8 cellular contexts compared by ENCODE assay signal in the genomic region with DNA sequence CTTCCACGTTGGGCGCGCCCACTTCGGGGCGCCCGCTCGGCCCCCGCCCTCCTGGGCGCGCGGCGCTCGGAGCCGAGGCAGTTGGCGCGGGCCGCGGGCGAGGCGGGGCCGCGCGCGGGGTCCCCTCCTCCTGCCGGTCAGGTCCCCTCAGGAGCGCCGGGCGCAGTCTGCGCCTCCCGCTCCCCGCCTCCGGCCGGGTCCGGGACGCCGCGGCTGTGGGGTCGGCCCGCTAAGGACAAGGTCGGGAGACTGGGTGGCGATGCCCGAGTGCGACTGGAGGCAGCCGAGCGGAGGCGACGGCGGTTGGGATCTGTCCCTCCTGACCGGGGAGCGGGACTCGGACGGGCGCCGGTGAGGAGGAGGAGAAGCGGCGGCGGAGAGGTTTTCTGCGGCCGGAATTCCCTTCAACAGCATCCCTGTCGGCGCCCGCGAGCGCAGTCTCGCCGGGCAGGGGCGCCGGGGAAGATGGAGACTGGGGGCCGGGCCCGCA. TPM values are rescaled to one million over a fixed set of nuclear protein-coding genes. Genes with fewer than 3 reads are reported as not detected.
DNase-seq lines count a peak whose midpoint lies in the region; ATAC-seq and TF ChIP-seq lines count a peak whose summit lies in the region.

A gene with protein sequence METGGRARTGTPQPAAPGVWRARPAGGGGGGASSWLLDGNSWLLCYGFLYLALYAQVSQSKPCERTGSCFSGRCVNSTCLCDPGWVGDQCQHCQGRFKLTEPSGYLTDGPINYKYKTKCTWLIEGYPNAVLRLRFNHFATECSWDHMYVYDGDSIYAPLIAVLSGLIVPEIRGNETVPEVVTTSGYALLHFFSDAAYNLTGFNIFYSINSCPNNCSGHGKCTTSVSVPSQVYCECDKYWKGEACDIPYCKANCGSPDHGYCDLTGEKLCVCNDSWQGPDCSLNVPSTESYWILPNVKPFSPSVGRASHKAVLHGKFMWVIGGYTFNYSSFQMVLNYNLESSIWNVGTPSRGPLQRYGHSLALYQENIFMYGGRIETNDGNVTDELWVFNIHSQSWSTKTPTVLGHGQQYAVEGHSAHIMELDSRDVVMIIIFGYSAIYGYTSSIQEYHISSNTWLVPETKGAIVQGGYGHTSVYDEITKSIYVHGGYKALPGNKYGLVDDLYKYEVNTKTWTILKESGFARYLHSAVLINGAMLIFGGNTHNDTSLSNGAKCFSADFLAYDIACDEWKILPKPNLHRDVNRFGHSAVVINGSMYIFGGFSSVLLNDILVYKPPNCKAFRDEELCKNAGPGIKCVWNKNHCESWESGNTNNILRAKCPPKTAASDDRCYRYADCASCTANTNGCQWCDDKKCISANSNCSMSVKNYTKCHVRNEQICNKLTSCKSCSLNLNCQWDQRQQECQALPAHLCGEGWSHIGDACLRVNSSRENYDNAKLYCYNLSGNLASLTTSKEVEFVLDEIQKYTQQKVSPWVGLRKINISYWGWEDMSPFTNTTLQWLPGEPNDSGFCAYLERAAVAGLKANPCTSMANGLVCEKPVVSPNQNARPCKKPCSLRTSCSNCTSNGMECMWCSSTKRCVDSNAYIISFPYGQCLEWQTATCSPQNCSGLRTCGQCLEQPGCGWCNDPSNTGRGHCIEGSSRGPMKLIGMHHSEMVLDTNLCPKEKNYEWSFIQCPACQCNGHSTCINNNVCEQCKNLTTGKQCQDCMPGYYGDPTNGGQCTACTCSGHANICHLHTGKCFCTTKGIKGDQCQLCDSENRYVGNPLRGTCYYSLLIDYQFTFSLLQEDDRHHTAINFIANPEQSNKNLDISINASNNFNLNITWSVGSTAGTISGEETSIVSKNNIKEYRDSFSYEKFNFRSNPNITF (N-terminal part only) (plus strand): TSS at position 80 of the 490 bp plus-strand sequence. CDS start 386 bp downstream, at position 466.

- peaks cover 10% of the 10 kb centered on the region for H3K4me1 Mint-ChIP-seq in activated CD4-positive, alpha-beta T cell treated with anti-CD3 and anti-CD28 coated beads, Interleukin-2, amount 10 ng/mL, durations not matched to agents 7 days and 5 days
- H3K4me1 Mint-ChIP-seq in activated naive CD8-positive, alpha-beta T cell (ENCODE audit: low read depth): peaks cover 8% of the 10 kb centered on the region

- H3K27ac Mint-ChIP-seq in activated CD4-positive, alpha-beta T cell treated with anti-CD3 and anti-CD28 coated beads, Interleukin-2, amount 10 ng/mL, durations not matched to agents 7 days and 5 days: no peak within 1 kb of the TSS
- H3K27ac Mint-ChIP-seq in activated naive CD8-positive, alpha-beta T cell: no peak within 1 kb of the TSS

- intact Hi-C loops in left ventricle myocardium superior (cut with micrococcal nuclease): no loop called here

- no peak for TF ChIP-seq CTCF in HEK293 (tag by site-specific recombination; IDR thresholded peaks at IDR 0.05)

- no peak for DNase-seq in activated CD4-positive, alpha-beta T cell treated with anti-CD3 and anti-CD28 coated beads, Interleukin-2, amount 10 ng/mL, durations not matched to agents 7 days and 5 days
- DNase-seq in activated CD4-positive, alpha-beta T cell treated with anti-CD3 and anti-CD28 coated beads, Interleukin-2, amount 50 U/mL, for 4 hours: no peak
- DNase-seq in M059J (ENCODE audit: low read depth) (peak; percentile 38), left ventricle myocardium superior (no peak), putamen (ENCODE audit: low spot score) (peak; percentile 23), NCI-H2196 treated with DMSO at 0.1 percent for 48 hours (lab: John Stamatoyannopoulos, UW; ENCODE audit: unreplicated experiment) (no peak)

- H3K4me1 ChIP-seq in HEK293 (ENCODE audit: control insufficient read depth, insufficient read depth, low read length): 0 out of 2 replicates have a peak, but pooled peaks cover 3% of the 10 kb centered on the region

- CTCF ChIA-PET in activated CD4-positive, alpha-beta T cell treated with anti-CD3 and anti-CD28 coated beads, Interleukin-2, amount 10 ng/mL, durations not matched to agents 7 days and 5 days (lab: Charles Lee): no interaction called here
- CTCF ChIA-PET in HEK293 (lab: Yijun Ruan, JAX): interaction anchor here (0.9 to 1.4 kb wide), 2 partner anchors 27 to 272 kb away, joined by 3 read pairs; a partner anchor contains a TSS

- no peaks in the 10 kb centered on the region for H3K9me3 Mint-ChIP-seq in activated CD4-positive, alpha-beta T cell treated with anti-CD3 and anti-CD28 coated beads, Interleukin-2, amount 10 ng/mL, durations not matched to agents 7 days and 5 days
- H3K9me3 Mint-ChIP-seq in activated naive CD8-positive, alpha-beta T cell (ENCODE audit: low read depth): no peaks in the 10 kb centered on the region

- H3K36me3 Mint-ChIP-seq in activated CD4-positive, alpha-beta T cell treated with anti-CD3 and anti-CD28 coated beads, Interleukin-2, amount 10 ng/mL, durations not matched to agents 7 days and 5 days (ENCODE audit: low read depth): no peaks in the 10 kb centered on the region
- no peaks in the 10 kb centered on the region for H3K36me3 Mint-ChIP-seq in activated naive CD8-positive, alpha-beta T cell

- peak within 1 kb of the TSS; percentile 85 for H3K4me3 ChIP-seq in HEK293 (ENCODE audit: low read depth, low read length)

- H3K27me3 Mint-ChIP-seq in activated CD4-positive, alpha-beta T cell treated with anti-CD3 and anti-CD28 coated beads, Interleukin-2, amount 10 ng/mL, durations not matched to agents 7 days and 5 days: peaks cover 61% of the 10 kb centered on the region
- peaks cover 37% of the 10 kb centered on the region for H3K27me3 Mint-ChIP-seq in activated naive CD8-positive, alpha-beta T cell

- no peaks in the 10 kb centered on the region; a peak in 1 of 3 replicates for H3K36me3 ChIP-seq in HEK293 (ENCODE audit: control insufficient read depth in 2 of 2, insufficient read depth in 1 of 2, low read length in 2 of 2)

- no peaks in the 10 kb centered on the region for H3K9me3 ChIP-seq in HEK293 (ENCODE audit: control insufficient read depth, insufficient read depth, low read depth, low read length)

- peak within 1 kb of the TSS; percentile 91 for H3K27ac ChIP-seq in HEK293 (ENCODE audit: extremely low read depth, low read depth, low read length)

- ATAC-seq in left ventricle myocardium superior: peak; percentile 95

- peak within 1 kb of the TSS; percentile 70 for H3K4me3 Mint-ChIP-seq in activated CD4-positive, alpha-beta T cell treated with anti-CD3 and anti-CD28 coated beads, Interleukin-2, amount 10 ng/mL, durations not matched to agents 7 days and 5 days
- H3K4me3 Mint-ChIP-seq in activated naive CD8-positive, alpha-beta T cell: peak within 1 kb of the TSS; percentile 83

- POLR2A ChIA-PET in activated CD4-positive, alpha-beta T cell treated with anti-CD3 and anti-CD28 coated beads, Interleukin-2, amount 10 ng/mL, durations not matched to agents 7 days and 5 days (lab: Charles Lee): no interaction called here
- POLR2A ChIA-PET in HEK293 (lab: Yijun Ruan, JAX): no interaction called here

TF ChIP-seq in HEK293, 187 proteins besides CTCF, POLR2A, EP300 and RAD21 (continues in another document):
- TF ChIP-seq ZNF830 (tag by site-specific recombination; IDR thresholded peaks at IDR 0.05; ENCODE audit: low read depth): no peak
- TF ChIP-seq, protein P1, sequence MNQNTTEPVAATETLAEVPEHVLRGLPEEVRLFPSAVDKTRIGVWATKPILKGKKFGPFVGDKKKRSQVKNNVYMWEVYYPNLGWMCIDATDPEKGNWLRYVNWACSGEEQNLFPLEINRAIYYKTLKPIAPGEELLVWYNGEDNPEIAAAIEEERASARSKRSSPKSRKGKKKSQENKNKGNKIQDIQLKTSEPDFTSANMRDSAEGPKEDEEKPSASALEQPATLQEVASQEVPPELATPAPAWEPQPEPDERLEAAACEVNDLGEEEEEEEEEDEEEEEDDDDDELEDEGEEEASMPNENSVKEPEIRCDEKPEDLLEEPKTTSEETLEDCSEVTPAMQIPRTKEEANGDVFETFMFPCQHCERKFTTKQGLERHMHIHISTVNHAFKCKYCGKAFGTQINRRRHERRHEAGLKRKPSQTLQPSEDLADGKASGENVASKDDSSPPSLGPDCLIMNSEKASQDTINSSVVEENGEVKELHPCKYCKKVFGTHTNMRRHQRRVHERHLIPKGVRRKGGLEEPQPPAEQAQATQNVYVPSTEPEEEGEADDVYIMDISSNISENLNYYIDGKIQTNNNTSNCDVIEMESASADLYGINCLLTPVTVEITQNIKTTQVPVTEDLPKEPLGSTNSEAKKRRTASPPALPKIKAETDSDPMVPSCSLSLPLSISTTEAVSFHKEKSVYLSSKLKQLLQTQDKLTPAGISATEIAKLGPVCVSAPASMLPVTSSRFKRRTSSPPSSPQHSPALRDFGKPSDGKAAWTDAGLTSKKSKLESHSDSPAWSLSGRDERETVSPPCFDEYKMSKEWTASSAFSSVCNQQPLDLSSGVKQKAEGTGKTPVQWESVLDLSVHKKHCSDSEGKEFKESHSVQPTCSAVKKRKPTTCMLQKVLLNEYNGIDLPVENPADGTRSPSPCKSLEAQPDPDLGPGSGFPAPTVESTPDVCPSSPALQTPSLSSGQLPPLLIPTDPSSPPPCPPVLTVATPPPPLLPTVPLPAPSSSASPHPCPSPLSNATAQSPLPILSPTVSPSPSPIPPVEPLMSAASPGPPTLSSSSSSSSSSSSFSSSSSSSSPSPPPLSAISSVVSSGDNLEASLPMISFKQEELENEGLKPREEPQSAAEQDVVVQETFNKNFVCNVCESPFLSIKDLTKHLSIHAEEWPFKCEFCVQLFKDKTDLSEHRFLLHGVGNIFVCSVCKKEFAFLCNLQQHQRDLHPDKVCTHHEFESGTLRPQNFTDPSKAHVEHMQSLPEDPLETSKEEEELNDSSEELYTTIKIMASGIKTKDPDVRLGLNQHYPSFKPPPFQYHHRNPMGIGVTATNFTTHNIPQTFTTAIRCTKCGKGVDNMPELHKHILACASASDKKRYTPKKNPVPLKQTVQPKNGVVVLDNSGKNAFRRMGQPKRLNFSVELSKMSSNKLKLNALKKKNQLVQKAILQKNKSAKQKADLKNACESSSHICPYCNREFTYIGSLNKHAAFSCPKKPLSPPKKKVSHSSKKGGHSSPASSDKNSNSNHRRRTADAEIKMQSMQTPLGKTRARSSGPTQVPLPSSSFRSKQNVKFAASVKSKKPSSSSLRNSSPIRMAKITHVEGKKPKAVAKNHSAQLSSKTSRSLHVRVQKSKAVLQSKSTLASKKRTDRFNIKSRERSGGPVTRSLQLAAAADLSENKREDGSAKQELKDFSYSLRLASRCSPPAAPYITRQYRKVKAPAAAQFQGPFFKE (tag by site-specific recombination; IDR thresholded peaks at IDR 0.05; ENCODE audit: borderline replicate concordance): no peak
- TF ChIP-seq ZNF585B (tag by site-specific recombination; IDR thresholded peaks at IDR 0.05): no peak
- no peak for TF ChIP-seq BCL11A (tag by site-specific recombination; IDR thresholded peaks at IDR 0.05; ENCODE audit: low read depth)
- peak; percentile 35 for TF ChIP-seq GLIS2 (tag by site-specific recombination; IDR thresholded peaks at IDR 0.05)

RNA-seq across cellular contexts. Expression of the gene that starts here (rescaled TPM):
- total RNA-seq in activated CD4-positive, alpha-beta T cell treated with anti-CD3 and anti-CD28 coated beads, Interleukin-2, amount 10 ng/mL, durations not matched to agents 7 days and 5 days: under 1 TPM; 0.12 to 0.22 TPM
- 5.4 and 6.1 TPM in 2 replicates for total RNA-seq in M059J (2014; rRNA removed; shearing (Covaris generic))
- total RNA-seq in left ventricle myocardium superior: 1.6 TPM

Comparison
In these comparisons a context has a peak if more than half of its experiments do, and no peak if none do; other contexts are left out.
1. DNase-seq: peak in M059J (single experiment) and putamen (single experiment); none in activated CD4-positive, alpha-beta T cell treated with anti-CD3 and anti-CD28 coated beads, Interleukin-2, amount 10 ng/mL, durations not matched to agents 7 days and 5 days (single experiment), activated CD4-positive, alpha-beta T cell treated with anti-CD3 and anti-CD28 coated beads, Interleukin-2, amount 50 U/mL, for 4 hours (0 of 2), left ventricle myocardium superior (single experiment) and NCI-H2196 treated with DMSO at 0.1 percent for 48 hours (single experiment).